ENCODE assay signal across 1 cellular context in genomic region chr20:49916146-49917002, GRCh38.
A peak's percentile ranks its signal among the peaks of the same experiment; 100 is the strongest.
TF ChIP-seq lines count a peak whose summit lies in the region.

No MANE protein-coding gene starts in this region.

TF ChIP-seq in HepG2, 621 proteins besides CTCF, POLR2A, EP300 and RAD21 (continued from another document):
- TF ChIP-seq ATF4 (CRISPR knock-in tag; IDR thresholded peaks at IDR 0.05) (peak in 1 of 2 experiments; percentile 67; a peak in 2 of 4 replicates), ZNF207 (IDR thresholded peaks at IDR 0.05; ENCODE audit: borderline replicate concordance) (no peak), NPAS2 (CRISPR knock-in tag; IDR thresholded peaks at IDR 0.05; ENCODE audit: borderline replicate concordance) (no peak), PCBP2 (optimal IDR thresholded peaks at IDR 0.05; ENCODE audit: low read depth, low read length, poor library complexity, severe bottlenecking) (no peak), ZFP41 (CRISPR knock-in tag; IDR thresholded peaks at IDR 0.05; ENCODE audit: borderline replicate concordance) (no peak), AKNA (CRISPR knock-in tag; IDR thresholded peaks at IDR 0.05; ENCODE audit: borderline replicate concordance) (no peak), ZNF75D (CRISPR knock-in tag; IDR thresholded peaks at IDR 0.05; ENCODE audit: borderline replicate concordance) (no peak), RORA (CRISPR knock-in tag; IDR thresholded peaks at IDR 0.05) (no peak), ZNF652 (CRISPR knock-in tag; IDR thresholded peaks at IDR 0.05; ENCODE audit: borderline replicate concordance, low read depth) (no peak; the same call in none of the 2 replicates), CENPX (CRISPR knock-in tag; IDR thresholded peaks at IDR 0.05) (no peak), ZBTB38 (CRISPR knock-in tag; IDR thresholded peaks at IDR 0.05) (no peak), MYNN (CRISPR knock-in tag; IDR thresholded peaks at IDR 0.05; ENCODE audit: low read depth) (no peak; the same call in 1 of the 2 replicates), ATRX (CRISPR knock-in tag; IDR thresholded peaks at IDR 0.05; ENCODE audit: borderline replicate concordance) (no peak), ZNF83 (CRISPR knock-in tag; IDR thresholded peaks at IDR 0.05; ENCODE audit: borderline replicate concordance) (no peak), GTF2F1 (IDR thresholded peaks at IDR 0.05; ENCODE audit: low read length) (0 out of 2 replicates have a peak, but pooled peaks have one; percentile 12), ZBTB26 (CRISPR knock-in tag; IDR thresholded peaks at IDR 0.05; ENCODE audit: borderline replicate concordance) (0 out of 2 replicates have a peak, but pooled peaks have one; percentile 42), ZMYM3 (CRISPR knock-in tag; IDR thresholded peaks at IDR 0.05) (peak; percentile 93), ZNF891 (CRISPR knock-in tag; IDR thresholded peaks at IDR 0.05) (no peak), ZNF234 (CRISPR knock-in tag; conservative IDR thresholded peaks at IDR 0.05) (no peak), GATAD2A (CRISPR knock-in tag; IDR thresholded peaks at IDR 0.05) (peak; percentile 97), REL (CRISPR knock-in tag; conservative IDR thresholded peaks at IDR 0.05) (no peak), MTF2 (CRISPR knock-in tag; IDR thresholded peaks at IDR 0.05; ENCODE audit: borderline replicate concordance) (no peak), ZNF792 (CRISPR knock-in tag; IDR thresholded peaks at IDR 0.05) (peak; percentile 96), ZNF367 (CRISPR knock-in tag; IDR thresholded peaks at IDR 0.05; ENCODE audit: borderline replicate concordance) (no peak), BATF2 (CRISPR knock-in tag; IDR thresholded peaks at IDR 0.05) (no peak), ZNF512 (CRISPR knock-in tag; IDR thresholded peaks at IDR 0.05) (no peak), GATA4 (IDR thresholded peaks at IDR 0.05; ENCODE audit: borderline replicate concordance, low read depth) (peak; percentile 91; the same call in 1 of the 2 replicates), CHD4 (IDR thresholded peaks at IDR 0.05; ENCODE audit: borderline replicate concordance, low read length) (peak; percentile 97), ZNF3 (CRISPR knock-in tag; IDR thresholded peaks at IDR 0.05) (peak; percentile 89), THAP8 (CRISPR knock-in tag; IDR thresholded peaks at IDR 0.05; ENCODE audit: borderline replicate concordance) (no peak), TBX3 (IDR thresholded peaks at IDR 0.05; ENCODE audit: borderline replicate concordance) (peak; percentile 96), ZNF503 (CRISPR knock-in tag; IDR thresholded peaks at IDR 0.05) (peak; percentile 37; the same call in 1 of the 2 replicates), HDAC1 (CRISPR knock-in tag; IDR thresholded peaks at IDR 0.05) (peak; percentile 65; the same call in 1 of the 2 replicates), ZNF7 (CRISPR knock-in tag; IDR thresholded peaks at IDR 0.05) (no peak), NFYC (CRISPR knock-in tag; IDR thresholded peaks at IDR 0.05) (no peak), ZIK1 (CRISPR knock-in tag; IDR thresholded peaks at IDR 0.05; ENCODE audit: borderline replicate concordance, low read depth) (no peak), GATAD1 (CRISPR knock-in tag; IDR thresholded peaks at IDR 0.05) (peak; percentile 77), ZNF431 (CRISPR knock-in tag; IDR thresholded peaks at IDR 0.05; ENCODE audit: borderline replicate concordance, low read depth) (peak; percentile 93), MXD3 (CRISPR knock-in tag; IDR thresholded peaks at IDR 0.05) (0 out of 2 replicates have a peak, but pooled peaks have one; percentile 9), AHDC1 (CRISPR knock-in tag; IDR thresholded peaks at IDR 0.05; ENCODE audit: borderline replicate concordance) (peak; percentile 84; the same call in 1 of the 2 replicates), MAF1 (CRISPR knock-in tag; IDR thresholded peaks at IDR 0.05; ENCODE audit: borderline replicate concordance) (no peak; the same call in 1 of the 2 replicates)
